In the genomic region with DNA sequence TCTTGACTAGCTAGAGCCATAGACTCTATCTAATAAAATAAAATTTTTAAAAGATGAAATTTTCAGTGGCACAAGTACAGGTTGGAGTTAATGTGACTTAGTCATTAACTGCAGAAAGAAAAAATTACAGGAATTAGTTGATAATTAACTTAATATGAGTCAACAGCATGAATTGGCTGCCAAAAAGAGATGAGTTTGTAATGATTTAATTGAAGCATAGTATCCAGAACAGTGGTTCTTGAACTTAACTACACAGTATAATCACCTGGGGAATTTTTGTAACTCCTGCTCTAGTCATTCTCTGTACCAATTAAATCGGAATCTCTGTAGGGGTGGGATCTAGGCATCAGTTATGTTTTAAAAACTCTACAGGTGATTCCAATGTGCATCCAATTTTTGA, we compare ENCODE assay signal across 23 cellular contexts.
"Had no signal": no experiment of that assay in that cellular context is flagged by ENCODE, and none has a peak within 500 bp of the region (broad histone marks: within the 10 kb centered on the region; RNA-seq: fewer than 3 reads in every experiment).

No MANE protein-coding gene starts in this region.

- H3K9me3 ChIP-seq: colonic mucosa, neutrophil, transverse colon had no signal

- DNase-seq: activated CD4-positive, alpha-beta T cell treated with anti-CD3 and anti-CD28 coated beads for 4 hours; activated CD4-positive, alpha-beta T cell treated with anti-CD3 and anti-CD28 coated beads, Interleukin-2, amount 50 U/mL, for 48 hours; activated effector memory CD4-positive, alpha-beta T cell treated with Interleukin-2 at 50 U/mL for 16 hours; activated naive CD4-positive, alpha-beta T cell treated with anti-CD3 and anti-CD28 coated beads for 36 hours; activated naive CD8-positive, alpha-beta T cell treated with anti-CD3 and anti-CD28 coated beads, Interleukin-2, amount 10 ng/mL, durations not matched to agents 7 days and 5 days; activated T-cell treated with anti-CD3 and anti-CD28 coated beads, Interleukin-2, amount 50 U/mL, for 72 hours; amniotic stem cell; colonic mucosa; dorsolateral prefrontal cortex; effector memory CD8-positive, alpha-beta T cell; midbrain; natural killer cell; sigmoid colon; stimulated activated CD4-positive, alpha-beta T cell treated with anti-CD3 and anti-CD28 coated beads, Interleukin-2, amount 100 ng/mL, for 48 hours; stimulated activated CD8-positive, alpha-beta memory T cell treated with anti-CD3 and anti-CD28 coated beads, Interleukin-4, amount 100 ng/mL, for 48 hours; stimulated activated naive B cell treated with anti-CD40 and anti-IgM and Interleukin-4, amounts not matched to agents 10 μg/mL and 1 μg/mL and 100 μg/mL, for 72 hours; T1000; transverse colon had no signal

- H3K27me3 ChIP-seq: colonic mucosa, dorsolateral prefrontal cortex, neutrophil, sigmoid colon, transverse colon had no signal

- H3K4me1 ChIP-seq: colonic mucosa, parathyroid adenoma, transverse colon had no signal

- H3K36me3 ChIP-seq: colonic mucosa, neutrophil, sigmoid colon, transverse colon had no signal

- ATAC-seq: activated T-cell treated with anti-CD3 and anti-CD28 coated beads, Interleukin-2, amount 50 U/mL, for 72 hours; effector memory CD8-positive, alpha-beta T cell; natural killer cell; stimulated activated naive B cell treated with anti-CD40 and anti-IgM and Interleukin-4, amounts not matched to agents 10 μg/mL and 1 μg/mL and 100 μg/mL, for 72 hours; WTC11 had no signal

- H3K27ac ChIP-seq: colonic mucosa, dorsolateral prefrontal cortex, neutrophil, parathyroid adenoma, sigmoid colon, transverse colon had no signal

- H3K4me3 ChIP-seq: colonic mucosa, dorsolateral prefrontal cortex, sigmoid colon, transverse colon had no signal

- FAIRE-seq: bronchial epithelial cell, urothelium cell line had no signal
